Comparison of ENCODE assay signal across 8 cellular contexts in genomic region chr18:33664528-33664927, GRCh38.
"Had no signal": no experiment of that assay in that cellular context is flagged by ENCODE, and none has a peak within 500 bp of the region (broad histone marks: within the 10 kb centered on the region; RNA-seq: fewer than 3 reads in every experiment).

No MANE protein-coding gene starts in this region.

- H2AFZ ChIP-seq: GM23338 had no signal

- H3K27ac Mint-ChIP-seq: GM23338, H9, HFFc6 had no signal

- H3K4me3 Mint-ChIP-seq: GM23338, H9, HFFc6 had no signal

- H3K27ac ChIP-seq: HL-60 had no signal

- H3K9me3 Mint-ChIP-seq: GM23338, H9 had no signal

- ATAC-seq: GM23338, K562 had no signal

- FAIRE-seq: H54, K562 had no signal

- H3K4me2 ChIP-seq: GM23338 had no signal

- DNase-seq: H9, HCEC 1CT, HFFc6, IMR-90 had no signal

- H3K4me3 ChIP-seq: GM23338, K562 had no signal
